ENCODE assay signal across 12 cellular contexts in the genomic region with DNA sequence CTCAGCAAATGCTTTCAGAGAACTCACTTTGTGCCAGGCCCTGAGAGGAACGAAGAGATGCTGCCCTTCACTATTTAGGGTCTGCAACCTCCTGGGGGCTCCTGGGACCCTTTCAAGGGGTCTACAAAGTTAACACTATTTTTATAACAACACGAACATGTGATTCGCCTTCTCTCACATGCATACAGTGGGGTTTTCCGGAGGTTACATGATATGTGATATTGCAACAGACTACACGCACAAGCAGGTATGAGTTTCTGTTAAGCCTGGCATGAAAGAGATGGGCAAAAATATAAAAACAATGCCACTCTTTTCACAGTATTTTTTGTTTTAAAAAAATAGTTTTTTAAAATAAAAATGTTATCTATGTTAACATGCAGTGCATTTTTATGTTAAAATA. TPM values are rescaled to one million over a fixed set of nuclear protein-coding genes. Genes with fewer than 3 reads are reported as not detected.
A peak's percentile ranks its signal among the peaks of the same experiment; 100 is the strongest.
DNase-seq lines count a peak whose midpoint lies in the region; ATAC-seq, FAIRE-seq and TF ChIP-seq lines count a peak whose summit lies in the region.
"Had no signal": no experiment of that assay in that cellular context is flagged by ENCODE, and none has a peak within 500 bp of the region (broad histone marks: within the 10 kb centered on the region; RNA-seq: fewer than 3 reads in every experiment).

No MANE protein-coding gene starts in this region.

- peaks cover 9% of the 10 kb centered on the region for H3F3A ChIP-seq in SK-N-SH (replicated peaks; ENCODE audit: insufficient read depth)

- CTCF ChIA-PET in SK-N-SH (lab: Yijun Ruan, JAX) = no interaction called here

- H2AFZ ChIP-seq in SK-N-SH (ENCODE audit: low read depth) (no peak overlapping the region), astrocyte (ENCODE audit: low read depth, low read length) (no peak overlapping the region)

- DNase-seq in SK-N-SH (no peak), astrocyte (ENCODE audit: low read depth) (no peak), memory B cell (ENCODE audit: low spot score in 2 of 2) (no peak), tibial artery (no peak), GM19238 (ENCODE audit: insufficient read length, low spot score) (no peak)
- DNase-seq: activated CD4-positive, alpha-beta T cell treated with anti-CD3 and anti-CD28 coated beads, Interleukin-2, amount 10 ng/mL, durations not matched to agents 7 days and 5 days; central memory CD4-positive, alpha-beta T cell had no signal

- POLR2A ChIA-PET in SK-N-SH (lab: Yijun Ruan, JAX) = no interaction called here

- H3K27ac ChIP-seq in SK-N-SH (ENCODE audit: low read depth in 2 of 2, low read length in 1 of 2) = peak overlapping the region in 1 of 2 experiments; percentile 80; a peak in 2 of 4 replicates
- H3K27ac ChIP-seq in astrocyte (ENCODE audit: low read depth, low read length) = peak overlapping the region; percentile 55
- peak overlapping the region; percentile 65 to 66 for H3K27ac ChIP-seq in tibial artery

- H3K27ac Mint-ChIP-seq in astrocyte (ENCODE audit: unreplicated experiment) (no peak overlapping the region), memory B cell (peak overlapping the region; percentile 94)
- H3K27ac Mint-ChIP-seq: activated CD4-positive, alpha-beta T cell treated with anti-CD3 and anti-CD28 coated beads, Interleukin-2, amount 10 ng/mL, durations not matched to agents 7 days and 5 days had no signal

- H3K4me1 Mint-ChIP-seq in astrocyte (ENCODE audit: low read depth, unreplicated experiment) (no peaks in the 10 kb centered on the region), memory B cell (peaks cover 73% of the 10 kb centered on the region)

- no peaks in the 10 kb centered on the region for H4K20me1 ChIP-seq in SK-N-SH (ENCODE audit: insufficient read depth)
- H4K20me1 ChIP-seq in astrocyte (ENCODE audit: insufficient read depth, low read length) = no peaks in the 10 kb centered on the region

- H3K4me2 ChIP-seq in SK-N-SH (peak overlapping the region; percentile 44; the same call in 1 of the 2 replicates), astrocyte (ENCODE audit: low read length) (peak overlapping the region; percentile 66)

- no peaks in the 10 kb centered on the region for H3K27me3 ChIP-seq in SK-N-SH (ENCODE audit: insufficient read depth)
- no peaks in the 10 kb centered on the region for H3K27me3 ChIP-seq in astrocyte (ENCODE audit: insufficient read depth, low read length)
- H3K27me3 ChIP-seq in tibial artery = no peaks in the 10 kb centered on the region

- H3K9me3 ChIP-seq in SK-N-SH (no peaks in the 10 kb centered on the region), astrocyte (ENCODE audit: insufficient read depth, low read depth, low read length) (no peaks in the 10 kb centered on the region), tibial artery (no peaks in the 10 kb centered on the region)
- H3K9me3 ChIP-seq: prostate gland had no signal

- H3K9me3 Mint-ChIP-seq in astrocyte (ENCODE audit: unreplicated experiment) (peaks cover 2% of the 10 kb centered on the region), memory B cell (no peaks in the 10 kb centered on the region)
- H3K9me3 Mint-ChIP-seq: activated CD4-positive, alpha-beta T cell treated with anti-CD3 and anti-CD28 coated beads, Interleukin-2, amount 10 ng/mL, durations not matched to agents 7 days and 5 days; T-helper 2 cell treated with Interferon-gamma antibody and Interleukin-4, amounts not matched to agents 5 μg/mL and 100 μg/mL, for 36 hours had no signal

- 94% methylated on average over 5 of the region's 5 CpGs for WGBS in SK-N-SH (ENCODE audit: low lambda C conversion rate)

- no peak for ATAC-seq in SK-N-SH treated with all-trans-retinoic acid at 6 μM for 48 hours
- ATAC-seq in memory B cell (ENCODE audit: low read depth) = no peak
- no peak for ATAC-seq in GM21447 (IDR thresholded peaks at IDR 0.05; ENCODE audit: unreplicated experiment)
- ATAC-seq in GM21576 (IDR thresholded peaks at IDR 0.05; ENCODE audit: unreplicated experiment) = no peak

- H3K27me3 Mint-ChIP-seq in astrocyte (ENCODE audit: low read depth, unreplicated experiment) = no peaks in the 10 kb centered on the region
- no peaks in the 10 kb centered on the region for H3K27me3 Mint-ChIP-seq in memory B cell
- H3K27me3 Mint-ChIP-seq: activated CD4-positive, alpha-beta T cell treated with anti-CD3 and anti-CD28 coated beads, Interleukin-2, amount 10 ng/mL, durations not matched to agents 7 days and 5 days had no signal

- FAIRE-seq in astrocyte (lab: Jason Lieb, UNC) = no peak

- TF ChIP-seq RAD21 in SK-N-SH (IDR thresholded peaks at IDR 0.05; ENCODE audit: low read length) = no peak

- peaks cover 32% of the 10 kb centered on the region for H3K36me3 Mint-ChIP-seq in astrocyte (ENCODE audit: low read depth, unreplicated experiment)
- H3K36me3 Mint-ChIP-seq in memory B cell = peaks cover 19% of the 10 kb centered on the region

- H3K4me1 ChIP-seq in SK-N-SH (ENCODE audit: control insufficient read depth in 1 of 2, insufficient read depth in 2 of 2, low read depth in 1 of 2, low read length in 1 of 2) = peaks cover 0 to 14% of the 10 kb centered on the region in 2 experiments; a peak in 1 of 4 replicates
- peaks cover 23% of the 10 kb centered on the region for H3K4me1 ChIP-seq in astrocyte (ENCODE audit: insufficient read depth, low read length)
- peaks cover 0 to 25% (median 20%) of the 10 kb centered on the region in 4 donors for H3K4me1 ChIP-seq in tibial artery
- H3K4me1 ChIP-seq: prostate gland had no signal

- H3K4me3 ChIP-seq in SK-N-SH (ENCODE audit: low read depth in 2 of 2, low read length in 1 of 2) = no peak overlapping the region
- no peak overlapping the region for H3K4me3 ChIP-seq in astrocyte (ENCODE audit: insufficient read depth, low read depth, low read length)
- H3K4me3 ChIP-seq in tibial artery = no peak overlapping the region
- H3K4me3 ChIP-seq: prostate gland had no signal

- H3K4me3 Mint-ChIP-seq in astrocyte (ENCODE audit: unreplicated experiment) (no peak overlapping the region), memory B cell (no peak overlapping the region)
- H3K4me3 Mint-ChIP-seq: activated CD4-positive, alpha-beta T cell treated with anti-CD3 and anti-CD28 coated beads, Interleukin-2, amount 10 ng/mL, durations not matched to agents 7 days and 5 days; T-helper 2 cell treated with Interferon-gamma antibody and Interleukin-4, amounts not matched to agents 5 μg/mL and 100 μg/mL, for 36 hours had no signal

- no peak overlapping the region for H3K9ac ChIP-seq in SK-N-SH
- peak overlapping the region; percentile 26 for H3K9ac ChIP-seq in astrocyte (ENCODE audit: low read length)

- intact Hi-C loops in tibial artery (cut with DNase I; ENCODE audit: low total_unique reads) = no loop called here

- H3K9me2 ChIP-seq in SK-N-SH = no peaks in the 10 kb centered on the region

- TF ChIP-seq CTCF in SK-N-SH (IDR thresholded peaks at IDR 0.05) = no peak
- no peak for TF ChIP-seq CTCF in astrocyte (IDR thresholded peaks at IDR 0.05; ENCODE audit: insufficient read depth, low read depth, low read length)
- TF ChIP-seq CTCF in tibial artery (IDR thresholded peaks at IDR 0.05) = no peak

- H3K79me2 ChIP-seq in SK-N-SH (ENCODE audit: insufficient read depth) = no peaks in the 10 kb centered on the region
- H3K79me2 ChIP-seq in astrocyte (ENCODE audit: insufficient read depth, low read length) = no peaks in the 10 kb centered on the region

- no peak for TF ChIP-seq EP300 in SK-N-SH (IDR thresholded peaks at IDR 0.05; ENCODE audit: borderline replicate concordance in 1 of 2, low read depth in 1 of 2, low read length in 1 of 2)

- H3K36me3 ChIP-seq in SK-N-SH (replicated peaks in 1 of 2; ENCODE audit: control insufficient read depth in 1 of 2, insufficient read depth in 2 of 2, low read length in 1 of 2) (no peaks in the 10 kb centered on the region), astrocyte (ENCODE audit: insufficient read depth, low read length) (peaks cover 6% of the 10 kb centered on the region), tibial artery (peaks cover 7 to 16% (median 14%) of the 10 kb centered on the region in 3 donors)
- H3K36me3 ChIP-seq: prostate gland had no signal

TF ChIP-seq in SK-N-SH, 30 proteins besides CTCF, POLR2A, EP300 and RAD21:
- TF ChIP-seq JUND (IDR thresholded peaks at IDR 0.05) (no peak), SIN3A (IDR thresholded peaks at IDR 0.05; ENCODE audit: borderline replicate concordance, low read depth, low read length) (no peak), RCOR1 (IDR thresholded peaks at IDR 0.05; ENCODE audit: low read length) (no peak)
TF ChIP-seq in SK-N-SH: peak in this region for 0.

TF ChIP-seq in SK-N-SH treated with all-trans-retinoic acid at 6 μM for 48 hours, 23 proteins besides CTCF, POLR2A, EP300 and RAD21:
- TF ChIP-seq BACH2 (CRISPR knock-in tag; IDR thresholded peaks at IDR 0.05; ENCODE audit: borderline replicate concordance) (no peak), ZNF70 (CRISPR knock-in tag; IDR thresholded peaks at IDR 0.05) (no peak), OSR1 (CRISPR knock-in tag; IDR thresholded peaks at IDR 0.05) (no peak), GLIS3 (CRISPR knock-in tag; IDR thresholded peaks at IDR 0.05) (no peak), ZC3H10 (CRISPR knock-in tag; IDR thresholded peaks at IDR 0.05) (no peak)

RNA-seq across cellular contexts. Expression of a gene that starts 10.3 kb away (rescaled TPM):
- polyA plus RNA-seq in SK-N-SH (2012; rRNA removed) = 1.6 and 3.2 TPM in 2 replicates
- polyA plus RNA-seq in SK-N-SH (2012; cell fraction: cytosol; rRNA removed) = 1.0 and 1.4 TPM in 2 replicates
- 5.7 and 6.5 TPM in 2 replicates for polyA plus RNA-seq in SK-N-SH (2012; cell fraction: nucleus; rRNA removed)
- 5.5 and 5.8 TPM in 2 replicates for total RNA-seq in astrocyte
